1 cellular context compared by ENCODE assay signal in the genomic region with DNA sequence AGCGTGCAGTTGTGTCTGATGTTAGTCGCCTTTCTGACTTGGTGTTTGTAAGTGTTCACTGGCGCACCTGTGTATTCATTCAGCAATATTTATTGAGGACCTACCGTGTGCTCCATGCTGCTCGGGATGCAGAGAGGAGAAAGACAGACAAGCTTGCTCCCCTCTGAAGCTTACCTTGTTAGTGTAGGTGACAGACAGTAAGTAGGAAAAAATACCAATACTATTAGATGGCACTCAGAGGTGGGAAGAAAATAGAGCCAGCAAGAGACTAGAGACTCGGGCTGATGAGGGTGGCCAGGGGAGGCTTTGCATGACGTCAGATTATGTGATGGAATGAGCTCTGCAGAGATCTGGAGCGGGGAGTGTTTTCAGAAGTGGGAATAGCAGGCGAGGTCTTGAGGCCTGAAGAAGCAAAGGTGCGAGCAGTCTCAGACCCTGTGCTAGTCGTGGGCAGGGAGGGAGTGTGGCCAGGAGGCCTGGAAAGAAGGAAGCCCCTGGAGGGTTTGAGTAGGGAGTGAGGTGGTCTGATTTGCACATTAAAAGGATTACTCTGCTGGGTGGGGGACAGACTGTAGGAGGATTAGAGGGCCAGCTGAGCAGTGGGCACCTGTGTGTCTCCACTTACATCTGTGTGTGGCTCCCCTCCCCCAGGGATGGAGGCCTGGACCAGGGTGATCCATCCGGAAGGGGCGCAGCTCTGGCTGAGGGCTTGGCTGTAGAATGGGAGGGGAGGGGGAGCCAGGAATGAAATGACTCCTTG.
TF ChIP-seq lines count a peak whose summit lies in the region.

No MANE protein-coding gene starts in this region.

TF ChIP-seq in GM23338, 12 proteins besides CTCF, POLR2A, EP300 and RAD21:
- TF ChIP-seq, protein P1, sequence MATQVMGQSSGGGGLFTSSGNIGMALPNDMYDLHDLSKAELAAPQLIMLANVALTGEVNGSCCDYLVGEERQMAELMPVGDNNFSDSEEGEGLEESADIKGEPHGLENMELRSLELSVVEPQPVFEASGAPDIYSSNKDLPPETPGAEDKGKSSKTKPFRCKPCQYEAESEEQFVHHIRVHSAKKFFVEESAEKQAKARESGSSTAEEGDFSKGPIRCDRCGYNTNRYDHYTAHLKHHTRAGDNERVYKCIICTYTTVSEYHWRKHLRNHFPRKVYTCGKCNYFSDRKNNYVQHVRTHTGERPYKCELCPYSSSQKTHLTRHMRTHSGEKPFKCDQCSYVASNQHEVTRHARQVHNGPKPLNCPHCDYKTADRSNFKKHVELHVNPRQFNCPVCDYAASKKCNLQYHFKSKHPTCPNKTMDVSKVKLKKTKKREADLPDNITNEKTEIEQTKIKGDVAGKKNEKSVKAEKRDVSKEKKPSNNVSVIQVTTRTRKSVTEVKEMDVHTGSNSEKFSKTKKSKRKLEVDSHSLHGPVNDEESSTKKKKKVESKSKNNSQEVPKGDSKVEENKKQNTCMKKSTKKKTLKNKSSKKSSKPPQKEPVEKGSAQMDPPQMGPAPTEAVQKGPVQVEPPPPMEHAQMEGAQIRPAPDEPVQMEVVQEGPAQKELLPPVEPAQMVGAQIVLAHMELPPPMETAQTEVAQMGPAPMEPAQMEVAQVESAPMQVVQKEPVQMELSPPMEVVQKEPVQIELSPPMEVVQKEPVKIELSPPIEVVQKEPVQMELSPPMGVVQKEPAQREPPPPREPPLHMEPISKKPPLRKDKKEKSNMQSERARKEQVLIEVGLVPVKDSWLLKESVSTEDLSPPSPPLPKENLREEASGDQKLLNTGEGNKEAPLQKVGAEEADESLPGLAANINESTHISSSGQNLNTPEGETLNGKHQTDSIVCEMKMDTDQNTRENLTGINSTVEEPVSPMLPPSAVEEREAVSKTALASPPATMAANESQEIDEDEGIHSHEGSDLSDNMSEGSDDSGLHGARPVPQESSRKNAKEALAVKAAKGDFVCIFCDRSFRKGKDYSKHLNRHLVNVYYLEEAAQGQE (IDR thresholded peaks at IDR 0.05; ENCODE audit: unreplicated experiment): no peak
- TF ChIP-seq CREB1 (CRISPR knock-in tag; IDR thresholded peaks at IDR 0.05; ENCODE audit: low read depth) (peak; percentile 51; the same call in 1 of the 2 replicates), NANOG (IDR thresholded peaks at IDR 0.05; ENCODE audit: borderline replicate concordance) (no peak)
